In genomic region chr1:112855152-112855836, GRCh38 we compare ENCODE assay signal across 2 cellular contexts.
TF ChIP-seq lines count a peak whose summit lies in the region.

No MANE protein-coding gene starts in this region.

TF ChIP-seq in GM23338, 12 proteins besides CTCF, POLR2A, EP300 and RAD21:
- TF ChIP-seq REST (IDR thresholded peaks at IDR 0.05; ENCODE audit: unreplicated experiment) (no peak), ZNF114 (CRISPR knock-in tag; IDR thresholded peaks at IDR 0.05) (no peak), EZH2 (IDR thresholded peaks at IDR 0.05; ENCODE audit: low read depth, unreplicated experiment) (no peak), JUNB (IDR thresholded peaks at IDR 0.05; ENCODE audit: unreplicated experiment) (no peak), NANOG (IDR thresholded peaks at IDR 0.05; ENCODE audit: borderline replicate concordance) (no peak), ZNF331 (CRISPR knock-in tag; IDR thresholded peaks at IDR 0.05; ENCODE audit: low read depth) (no peak), POLR2AphosphoS5 (IDR thresholded peaks at IDR 0.05; ENCODE audit: low read depth) (no peak), EZH2phosphoT487 (IDR thresholded peaks at IDR 0.05; ENCODE audit: unreplicated experiment) (no peak), CREB1 (CRISPR knock-in tag; IDR thresholded peaks at IDR 0.05; ENCODE audit: low read depth) (no peak), STAT1 (IDR thresholded peaks at IDR 0.05; ENCODE audit: unreplicated experiment) (no peak)
- TF ChIP-seq, protein P1, sequence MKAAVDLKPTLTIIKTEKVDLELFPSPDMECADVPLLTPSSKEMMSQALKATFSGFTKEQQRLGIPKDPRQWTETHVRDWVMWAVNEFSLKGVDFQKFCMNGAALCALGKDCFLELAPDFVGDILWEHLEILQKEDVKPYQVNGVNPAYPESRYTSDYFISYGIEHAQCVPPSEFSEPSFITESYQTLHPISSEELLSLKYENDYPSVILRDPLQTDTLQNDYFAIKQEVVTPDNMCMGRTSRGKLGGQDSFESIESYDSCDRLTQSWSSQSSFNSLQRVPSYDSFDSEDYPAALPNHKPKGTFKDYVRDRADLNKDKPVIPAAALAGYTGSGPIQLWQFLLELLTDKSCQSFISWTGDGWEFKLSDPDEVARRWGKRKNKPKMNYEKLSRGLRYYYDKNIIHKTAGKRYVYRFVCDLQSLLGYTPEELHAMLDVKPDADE (IDR thresholded peaks at IDR 0.05) = no peak
- TF ChIP-seq, protein P2, sequence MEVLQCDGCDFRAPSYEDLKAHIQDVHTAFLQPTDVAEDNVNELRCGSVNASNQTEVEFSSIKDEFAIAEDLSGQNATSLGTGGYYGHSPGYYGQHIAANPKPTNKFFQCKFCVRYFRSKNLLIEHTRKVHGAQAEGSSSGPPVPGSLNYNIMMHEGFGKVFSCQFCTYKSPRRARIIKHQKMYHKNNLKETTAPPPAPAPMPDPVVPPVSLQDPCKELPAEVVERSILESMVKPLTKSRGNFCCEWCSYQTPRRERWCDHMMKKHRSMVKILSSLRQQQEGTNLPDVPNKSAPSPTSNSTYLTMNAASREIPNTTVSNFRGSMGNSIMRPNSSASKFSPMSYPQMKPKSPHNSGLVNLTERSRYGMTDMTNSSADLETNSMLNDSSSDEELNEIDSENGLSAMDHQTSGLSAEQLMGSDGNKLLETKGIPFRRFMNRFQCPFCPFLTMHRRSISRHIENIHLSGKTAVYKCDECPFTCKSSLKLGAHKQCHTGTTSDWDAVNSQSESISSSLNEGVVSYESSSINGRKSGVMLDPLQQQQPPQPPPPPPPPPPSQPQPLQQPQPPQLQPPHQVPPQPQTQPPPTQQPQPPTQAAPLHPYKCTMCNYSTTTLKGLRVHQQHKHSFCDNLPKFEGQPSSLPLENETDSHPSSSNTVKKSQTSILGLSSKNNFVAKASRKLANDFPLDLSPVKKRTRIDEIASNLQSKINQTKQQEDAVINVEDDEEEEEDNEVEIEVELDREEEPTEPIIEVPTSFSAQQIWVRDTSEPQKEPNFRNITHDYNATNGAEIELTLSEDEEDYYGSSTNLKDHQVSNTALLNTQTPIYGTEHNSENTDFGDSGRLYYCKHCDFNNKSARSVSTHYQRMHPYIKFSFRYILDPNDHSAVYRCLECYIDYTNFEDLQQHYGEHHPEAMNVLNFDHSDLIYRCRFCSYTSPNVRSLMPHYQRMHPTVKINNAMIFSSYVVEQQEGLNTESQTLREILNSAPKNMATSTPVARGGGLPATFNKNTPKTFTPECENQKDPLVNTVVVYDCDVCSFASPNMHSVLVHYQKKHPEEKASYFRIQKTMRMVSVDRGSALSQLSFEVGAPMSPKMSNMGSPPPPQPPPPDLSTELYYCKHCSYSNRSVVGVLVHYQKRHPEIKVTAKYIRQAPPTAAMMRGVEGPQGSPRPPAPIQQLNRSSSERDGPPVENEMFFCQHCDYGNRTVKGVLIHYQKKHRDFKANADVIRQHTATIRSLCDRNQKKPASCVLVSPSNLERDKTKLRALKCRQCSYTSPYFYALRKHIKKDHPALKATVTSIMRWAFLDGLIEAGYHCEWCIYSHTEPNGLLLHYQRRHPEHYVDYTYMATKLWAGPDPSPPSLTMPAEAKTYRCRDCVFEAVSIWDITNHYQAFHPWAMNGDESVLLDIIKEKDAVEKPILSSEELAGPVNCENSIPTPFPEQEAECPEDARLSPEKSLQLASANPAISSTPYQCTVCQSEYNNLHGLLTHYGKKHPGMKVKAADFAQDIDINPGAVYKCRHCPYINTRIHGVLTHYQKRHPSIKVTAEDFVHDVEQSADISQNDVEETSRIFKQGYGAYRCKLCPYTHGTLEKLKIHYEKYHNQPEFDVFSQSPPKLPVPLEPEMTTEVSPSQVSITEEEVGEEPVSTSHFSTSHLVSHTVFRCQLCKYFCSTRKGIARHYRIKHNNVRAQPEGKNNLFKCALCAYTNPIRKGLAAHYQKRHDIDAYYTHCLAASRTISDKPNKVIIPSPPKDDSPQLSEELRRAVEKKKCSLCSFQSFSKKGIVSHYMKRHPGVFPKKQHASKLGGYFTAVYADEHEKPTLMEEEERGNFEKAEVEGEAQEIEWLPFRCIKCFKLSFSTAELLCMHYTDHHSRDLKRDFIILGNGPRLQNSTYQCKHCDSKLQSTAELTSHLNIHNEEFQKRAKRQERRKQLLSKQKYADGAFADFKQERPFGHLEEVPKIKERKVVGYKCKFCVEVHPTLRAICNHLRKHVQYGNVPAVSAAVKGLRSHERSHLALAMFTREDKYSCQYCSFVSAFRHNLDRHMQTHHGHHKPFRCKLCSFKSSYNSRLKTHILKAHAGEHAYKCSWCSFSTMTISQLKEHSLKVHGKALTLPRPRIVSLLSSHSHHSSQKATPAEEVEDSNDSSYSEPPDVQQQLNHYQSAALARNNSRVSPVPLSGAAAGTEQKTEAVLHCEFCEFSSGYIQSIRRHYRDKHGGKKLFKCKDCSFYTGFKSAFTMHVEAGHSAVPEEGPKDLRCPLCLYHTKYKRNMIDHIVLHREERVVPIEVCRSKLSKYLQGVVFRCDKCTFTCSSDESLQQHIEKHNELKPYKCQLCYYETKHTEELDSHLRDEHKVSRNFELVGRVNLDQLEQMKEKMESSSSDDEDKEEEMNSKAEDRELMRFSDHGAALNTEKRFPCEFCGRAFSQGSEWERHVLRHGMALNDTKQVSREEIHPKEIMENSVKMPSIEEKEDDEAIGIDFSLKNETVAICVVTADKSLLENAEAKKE (CRISPR knock-in tag; IDR thresholded peaks at IDR 0.05) = no peak
TF ChIP-seq in GM23338: peak in this region for 0.

TF ChIP-seq in H1, 55 proteins besides CTCF, POLR2A, EP300 and RAD21 (continued from another document):
- 0 out of 2 replicates have a peak, but pooled peaks have one; percentile 18 for TF ChIP-seq E2F6 (IDR thresholded peaks at IDR 0.05)
- TF ChIP-seq FOSL1 (IDR thresholded peaks at IDR 0.05; ENCODE audit: insufficient read depth, low read depth, low read length) = no peak
